Comparison of ENCODE assay signal across 14 cellular contexts in the genomic region with DNA sequence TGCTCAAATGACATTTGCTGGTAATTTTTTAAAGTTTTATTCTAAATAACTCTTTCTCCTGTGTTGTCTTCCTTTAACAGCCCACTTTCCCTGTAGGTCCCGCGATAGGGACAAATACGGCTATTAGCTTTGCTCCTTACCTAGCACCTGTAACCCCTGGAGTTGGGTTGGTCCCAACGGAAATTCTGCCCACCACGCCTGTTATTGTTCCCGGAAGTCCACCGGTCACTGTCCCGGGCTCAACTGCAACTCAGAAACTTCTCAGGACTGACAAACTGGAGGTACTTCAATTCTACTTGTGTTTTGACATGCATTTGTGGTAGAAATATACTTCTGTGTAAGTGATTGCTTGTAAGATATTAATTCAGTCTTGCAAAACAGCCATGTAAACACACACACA.
"Had no signal": no experiment of that assay in that cellular context is flagged by ENCODE, and none has a peak within 500 bp of the region (broad histone marks: within the 10 kb centered on the region; RNA-seq: fewer than 3 reads in every experiment).

No MANE protein-coding gene starts in this region.

- H3K27me3 ChIP-seq: adrenal gland, heart right ventricle, upper lobe of right lung had no signal

- H3K9me3 ChIP-seq: adrenal gland, heart right ventricle, upper lobe of right lung had no signal

- DNase-seq: activated CD4-positive, alpha-beta T cell treated with anti-CD3 and anti-CD28 coated beads for 48 hours; activated CD8-positive, alpha-beta memory T cell treated with anti-CD3 and anti-CD28 coated beads for 24 hours; activated naive CD4-positive, alpha-beta T cell treated with anti-CD3 and anti-CD28 coated beads, Interleukin-2, amount 50 U/mL, for 16 hours; activated T-cell treated with anti-CD3 and anti-CD28 coated beads for 4 hours; adrenal gland; central memory CD4-positive, alpha-beta T cell; foreskin melanocyte; heart right ventricle; nephron progenitor cell; stimulated activated CD4-positive, alpha-beta T cell treated with anti-CD3 and anti-CD28 coated beads, Interleukin-15, amount 100 ng/mL, for 24 hours; upper lobe of right lung had no signal

- H3K4me3 ChIP-seq: adrenal gland, heart right ventricle, upper lobe of right lung had no signal

- ATAC-seq: heart right ventricle; left lobe of liver; stimulated activated memory B cell treated with anti-CD40 and anti-IgM and Interleukin-4, amounts not matched to agents 10 μg/mL and 1 μg/mL and 100 μg/mL, for 72 hours; upper lobe of right lung; WTC11 had no signal
